ENCODE assay signal across 16 cellular contexts in genomic region chr11:67284811-67285540, GRCh38. TPM values are rescaled to one million over a fixed set of nuclear protein-coding genes. Genes with fewer than 3 reads are reported as not detected.
DNase-seq lines count a peak whose midpoint lies in the region; ATAC-seq and TF ChIP-seq lines count a peak whose summit lies in the region.
"Had no signal": no experiment of that assay in that cellular context is flagged by ENCODE, and none has a peak within 500 bp of the region (broad histone marks: within the 10 kb centered on the region; RNA-seq: fewer than 3 reads in every experiment).

No MANE protein-coding gene starts in this region.

- POLR2A ChIA-PET in A673 (lab: Charles Lee; ENCODE audit: low non-redundant PET), result interaction anchor here (0.6 kb wide), 1 partner anchor 10 kb away, joined by 4 read pairs; no protein-coding TSS in a partner anchor
- POLR2A ChIA-PET in CD8-positive, alpha-beta memory T cell (lab: Charles Lee), result interaction anchor here (0.6 to 15.0 kb wide), 3 partner anchors 13 to 144 kb away, joined by 3 to 283 read pairs (median 8); partner anchors contain the start of gene GRK2

- H3K27me3 Mint-ChIP-seq in CD8-positive, alpha-beta memory T cell, result peaks cover 0 to 2% of the 10 kb centered on the region in 2 donors
- H3K27me3 Mint-ChIP-seq in chondrocyte (ENCODE audit: low read depth), result no peaks in the 10 kb centered on the region
- no peaks in the 10 kb centered on the region for H3K27me3 Mint-ChIP-seq in natural killer cell treated with Interleukin-12 subunit alpha and Interleukin-12 subunit beta and Interleukin-15 and Interleukin-18, amount 100 ng/mL, for 72 hours

- H3K36me3 Mint-ChIP-seq in CD8-positive, alpha-beta memory T cell, result peaks cover 0 to 70% (median 5%) of the 10 kb centered on the region in 3 donors
- peaks cover 8% of the 10 kb centered on the region for H3K36me3 Mint-ChIP-seq in chondrocyte (ENCODE audit: low read depth)
- H3K36me3 Mint-ChIP-seq in natural killer cell treated with Interleukin-12 subunit alpha and Interleukin-12 subunit beta and Interleukin-15 and Interleukin-18, amount 100 ng/mL, for 72 hours, result no peaks in the 10 kb centered on the region

- BruUV-seq in A673 (replicated peaks; lab: Mats Ljungman, UMichigan), result no TSS peak

- intact Hi-C loops in A673 (cut with micrococcal nuclease; ENCODE audit: unreplicated experiment), result no loop called here

- no peaks in the 10 kb centered on the region for H3K9me3 ChIP-seq in A673 (ENCODE audit: low read depth, low read length, poor library complexity, severe bottlenecking)
- H3K9me3 ChIP-seq in CD8-positive, alpha-beta memory T cell (ENCODE audit: low read length), result no peaks in the 10 kb centered on the region
- H3K9me3 ChIP-seq: HAP-1 had no signal

- H3K27ac ChIP-seq in A673 (ENCODE audit: low read depth, low read length, poor library complexity, severe bottlenecking), result peak overlapping the region; percentile 4
- no peak overlapping the region for H3K27ac ChIP-seq in CD8-positive, alpha-beta memory T cell (ENCODE audit: low read depth, low read length)

- peaks cover 71% of the 10 kb centered on the region for H3K36me3 ChIP-seq in A673 (ENCODE audit: insufficient read depth, low read length, poor library complexity, severe bottlenecking)
- peaks cover 51% of the 10 kb centered on the region for H3K36me3 ChIP-seq in CD8-positive, alpha-beta memory T cell (ENCODE audit: insufficient read depth, low read length)

- H3K4me1 Mint-ChIP-seq in CD8-positive, alpha-beta memory T cell, result peaks cover 30 to 51% (median 36%) of the 10 kb centered on the region in 3 donors
- H3K4me1 Mint-ChIP-seq in chondrocyte (ENCODE audit: low read depth), result peaks cover 16% of the 10 kb centered on the region
- peaks cover 22 to 31% of the 10 kb centered on the region in 2 donors for H3K4me1 Mint-ChIP-seq in natural killer cell treated with Interleukin-12 subunit alpha and Interleukin-12 subunit beta and Interleukin-15 and Interleukin-18, amount 100 ng/mL, for 72 hours (ENCODE audit: low read depth in 2 of 2)

- CTCF ChIA-PET in A673 (lab: Charles Lee), result no interaction called here
- CTCF ChIA-PET in CD8-positive, alpha-beta memory T cell (lab: Charles Lee), result interaction anchor here (1.2 to 9.5 kb wide), 3 partner anchors 15 to 33 kb away, joined by 4 to 114 read pairs (median 5); partner anchors contain the start of gene GRK2

- H3K9me3 Mint-ChIP-seq in CD8-positive, alpha-beta memory T cell, result no peaks in the 10 kb centered on the region
- H3K9me3 Mint-ChIP-seq in chondrocyte (ENCODE audit: low read depth), result no peaks in the 10 kb centered on the region
- no peaks in the 10 kb centered on the region for H3K9me3 Mint-ChIP-seq in natural killer cell treated with Interleukin-12 subunit alpha and Interleukin-12 subunit beta and Interleukin-15 and Interleukin-18, amount 100 ng/mL, for 72 hours

- DNase-seq in A673 (ENCODE audit: low spot score) (no peak), chondrocyte (ENCODE audit: low spot score) (no peak), NK-92 (lab: John Stamatoyannopoulos, UW; ENCODE audit: unreplicated experiment) (no peak), NCI-H2227 (lab: John Stamatoyannopoulos, UW; ENCODE audit: unreplicated experiment) (no peak), NOMO-1 treated with dmso at 0.1 percent for 144 hours (lab: John Stamatoyannopoulos, UW; ENCODE audit: unreplicated experiment) (no peak)
- DNase-seq in CD8-positive, alpha-beta memory T cell, result no peak
- DNase-seq in natural killer cell treated with Interleukin-12 subunit alpha and Interleukin-12 subunit beta and Interleukin-15 and Interleukin-18, amount 100 ng/mL, for 72 hours (ENCODE audit: low spot score), result no peak
- DNase-seq: activated CD4-positive, CD25-positive, alpha-beta regulatory T cell treated with anti-CD3 and anti-CD28 coated beads, Interleukin-2, amount 50 U/mL, for 72 hours; dorsolateral prefrontal cortex; KG1; NCI-H1417; NCI-H446 treated with DMSO at 0.1 percent for 48 hours; small intestine had no signal

- H3K27me3 ChIP-seq in A673 (replicated peaks; ENCODE audit: insufficient read depth, low read depth, low read length, poor library complexity), result no peaks in the 10 kb centered on the region
- H3K27me3 ChIP-seq in CD8-positive, alpha-beta memory T cell (ENCODE audit: insufficient read depth, low read length, poor library complexity, severe bottlenecking), result no peaks in the 10 kb centered on the region
- H3K27me3 ChIP-seq: dorsolateral prefrontal cortex had no signal

- TF ChIP-seq CTCF in A673 (conservative IDR thresholded peaks at IDR 0.05; ENCODE audit: low read depth, low read length) (no peak), chondrocyte (IDR thresholded peaks at IDR 0.05) (no peak)

- H3K4me3 ChIP-seq in A673 (ENCODE audit: low read depth, low read length, poor library complexity, severe bottlenecking), result no peak overlapping the region
- no peak overlapping the region for H3K4me3 ChIP-seq in CD8-positive, alpha-beta memory T cell (ENCODE audit: low read length)
- H3K4me3 ChIP-seq: HAP-1 had no signal

- H3K4me1 ChIP-seq in A673 (ENCODE audit: insufficient read depth, low read length, poor library complexity, severe bottlenecking), result peaks cover 11% of the 10 kb centered on the region
- peaks cover 61% of the 10 kb centered on the region for H3K4me1 ChIP-seq in CD8-positive, alpha-beta memory T cell (ENCODE audit: insufficient read depth, low read length)

- H3K4me3 Mint-ChIP-seq in CD8-positive, alpha-beta memory T cell, result peak overlapping the region in 2 of 7 donors; percentile 37 to 44
- H3K4me3 Mint-ChIP-seq in chondrocyte (ENCODE audit: unreplicated experiment), result no peak overlapping the region
- peak overlapping the region; percentile 22 for H3K4me3 Mint-ChIP-seq in natural killer cell treated with Interleukin-12 subunit alpha and Interleukin-12 subunit beta and Interleukin-15 and Interleukin-18, amount 100 ng/mL, for 72 hours

- no peak for ATAC-seq in natural killer cell treated with Interleukin-12 subunit alpha and Interleukin-12 subunit beta and Interleukin-15 and Interleukin-18, amount 100 ng/mL, for 72 hours
- ATAC-seq in HG02970 (IDR thresholded peaks at IDR 0.05; ENCODE audit: low FRiP score, unreplicated experiment), result no peak
- ATAC-seq: Panc1 had no signal

- H3K27ac Mint-ChIP-seq in CD8-positive, alpha-beta memory T cell, result peak overlapping the region in 6 of 8 donors; percentile 42 to 97 (median 83)
- peak overlapping the region; percentile 22 for H3K27ac Mint-ChIP-seq in chondrocyte (ENCODE audit: unreplicated experiment)
- H3K27ac Mint-ChIP-seq in natural killer cell treated with Interleukin-12 subunit alpha and Interleukin-12 subunit beta and Interleukin-15 and Interleukin-18, amount 100 ng/mL, for 72 hours, result peak overlapping the region in 1 of 2 donors; percentile 100

RNA-seq across cellular contexts. Expression of gene ANKRD13D, which starts 4.1 kb away (rescaled TPM):
- total RNA-seq in A673 (2021) (94.2 and 101 TPM in 2 replicates), chondrocyte (40.0 to 51.8 TPM (median 47.8 TPM) in 3 replicates)
- 10 to 100 TPM; 84.9 to 90.1 TPM for total RNA-seq in CD8-positive, alpha-beta memory T cell
- polyA plus RNA-seq in CD8-positive, alpha-beta memory T cell, result 23.9 TPM
- 100 to 1,000 TPM; 182 to 231 TPM for total RNA-seq in natural killer cell treated with Interleukin-12 subunit alpha and Interleukin-12 subunit beta and Interleukin-15 and Interleukin-18, amount 100 ng/mL, for 72 hours

RNA-seq across cellular contexts. Expression of gene SSH3, which starts 18.4 kb away (rescaled TPM):
- total RNA-seq in A673 (2021), result 5.5 and 7.8 TPM in 2 replicates
- total RNA-seq in CD8-positive, alpha-beta memory T cell, result 10 to 100 TPM in 1 of 2 experiments, 1 to 10 TPM in 1; 8.4 to 10.6 TPM
- 3.5 TPM for polyA plus RNA-seq in CD8-positive, alpha-beta memory T cell
- 19.8 to 30.0 TPM (median 28.4 TPM) in 3 replicates for total RNA-seq in chondrocyte
- total RNA-seq in natural killer cell treated with Interleukin-12 subunit alpha and Interleukin-12 subunit beta and Interleukin-15 and Interleukin-18, amount 100 ng/mL, for 72 hours, result 10 to 100 TPM; 19.2 to 32.3 TPM

RNA-seq across cellular contexts. Expression of gene GRK2, which starts 18.7 kb away (rescaled TPM):
- total RNA-seq in A673 (2021), result 88.6 and 92.6 TPM in 2 replicates
- total RNA-seq in CD8-positive, alpha-beta memory T cell, result 100 to 1,000 TPM; 237 to 246 TPM
- polyA plus RNA-seq in CD8-positive, alpha-beta memory T cell, result 69.9 TPM
- 34.0 to 38.3 TPM (median 36.1 TPM) in 3 replicates for total RNA-seq in chondrocyte
- total RNA-seq in natural killer cell treated with Interleukin-12 subunit alpha and Interleukin-12 subunit beta and Interleukin-15 and Interleukin-18, amount 100 ng/mL, for 72 hours, result 100 to 1,000 TPM; 394 to 432 TPM
